Comparison of ENCODE assay signal across 10 cellular contexts in genomic region chr1:115164484-115164883, GRCh38.
"Had no signal": no experiment of that assay in that cellular context is flagged by ENCODE, and none has a peak within 500 bp of the region (broad histone marks: within the 10 kb centered on the region; RNA-seq: fewer than 3 reads in every experiment).

No MANE protein-coding gene starts in this region.

- H3K4me3 ChIP-seq: left ventricle myocardium inferior had no signal

- DNase-seq: activated CD4-positive, alpha-beta T cell treated with anti-CD3 and anti-CD28 coated beads for 48 hours; activated naive CD4-positive, alpha-beta T cell treated with anti-CD3 and anti-CD28 coated beads, Interleukin-2, amount 10 ng/mL, durations not matched to agents 7 days and 5 days; brain microvascular endothelial cell; cerebellar nuclear complex; kidney; left ventricle myocardium inferior; occipital lobe; stimulated activated CD4-positive, alpha-beta T cell treated with anti-CD3 and anti-CD28 coated beads, Interleukin-4, amount 100 ng/mL, for 1 hour; stimulated activated CD8-positive, alpha-beta memory T cell treated with anti-CD3 and anti-CD28 coated beads, Interleukin-4, amount 100 ng/mL, for 48 hours had no signal

- H3K27me3 ChIP-seq: brain microvascular endothelial cell had no signal

- H3K27ac ChIP-seq: brain microvascular endothelial cell, left ventricle myocardium inferior had no signal

- H3K9me3 ChIP-seq: left ventricle myocardium inferior had no signal

- ATAC-seq: WTC11 had no signal

- H3K36me3 ChIP-seq: brain microvascular endothelial cell, left ventricle myocardium inferior had no signal

- H3K4me1 ChIP-seq: left ventricle myocardium inferior had no signal
